Comparison of ENCODE assay signal across 1 cellular context in the genomic region with DNA sequence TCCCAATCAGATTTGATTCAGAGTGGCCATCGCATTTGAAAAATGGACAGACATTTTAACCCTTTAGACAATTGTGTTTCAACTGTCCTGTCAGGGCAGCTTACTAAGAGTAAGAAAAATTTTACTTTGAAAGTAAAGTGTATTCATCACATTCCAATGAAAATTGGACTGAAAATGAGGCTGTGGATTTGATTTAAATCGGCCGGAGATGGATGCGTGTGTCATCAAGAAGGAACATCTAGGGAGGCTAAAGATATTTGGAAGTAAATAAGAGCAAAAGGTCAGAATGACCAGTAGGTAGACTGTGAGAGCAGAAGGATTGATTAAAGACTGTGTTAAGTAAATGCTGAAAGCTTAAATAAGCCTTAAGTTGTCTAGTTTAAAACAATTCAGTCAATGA.
A peak's percentile ranks its signal among the peaks of the same experiment; 100 is the strongest.
TF ChIP-seq lines count a peak whose summit lies in the region.

No MANE protein-coding gene starts in this region.

TF ChIP-seq in K562, 482 proteins besides CTCF, POLR2A, EP300 and RAD21 (continued from another document):
- TF ChIP-seq ARID2 (IDR thresholded peaks at IDR 0.05) (0 out of 2 replicates have a peak, but pooled peaks have one; percentile 5), NCOR1 (IDR thresholded peaks at IDR 0.05) (0 out of 2 replicates have a peak, but pooled peaks have one; percentile 6), CC2D1A (IDR thresholded peaks at IDR 0.05) (0 out of 2 replicates have a peak, but pooled peaks have one; percentile 10)
